In genomic region chr2:57516740-57517340, GRCh38 we compare ENCODE assay signal across 8 cellular contexts.
A peak's percentile ranks its signal among the peaks of the same experiment; 100 is the strongest.
DNase-seq lines count a peak whose midpoint lies in the region; ATAC-seq and TF ChIP-seq lines count a peak whose summit lies in the region.

No MANE protein-coding gene starts in this region.

- H3K9me3 ChIP-seq in transverse colon = no peaks in the 10 kb centered on the region

- DNase-seq in AML-193 (lab: John Stamatoyannopoulos, UW) = peak; percentile 67 to 77
- DNase-seq in NCI-H146 treated with DMSO at 0.1 percent for 48 hours (lab: John Stamatoyannopoulos, UW; ENCODE audit: unreplicated experiment) = peak; percentile 77
- peak; percentile 45 for DNase-seq in iPS-NIHi11 (ENCODE audit: low spot score)
- no peak for DNase-seq in transverse colon
- DNase-seq in Calu3 = no peak

- in situ Hi-C loops in transverse colon (cut with MboI; ENCODE audit: low pct_ligation_motif_present in 1 of 4, low pct_unique_long_range_greater_than_20kb in 1 of 4, low sequenced_read_pairs in 3 of 4) = loop anchor here in 3 of 4 donors (25.0 kb wide), 1 partner anchor 1330 kb away; the partner anchor contains the start of gene CCDC85A (in 3 of the 3)

- H3K9me3 Mint-ChIP-seq in Calu3 (ENCODE audit: low read depth, unreplicated experiment) = no peaks in the 10 kb centered on the region

- H3K36me3 ChIP-seq in transverse colon = no peaks in the 10 kb centered on the region

- H3K27ac ChIP-seq in VCaP (peak overlapping the region; percentile 25; the same call in 1 of the 2 replicates), transverse colon (no peak overlapping the region)

- H3K27me3 Mint-ChIP-seq in Calu3 (ENCODE audit: unreplicated experiment) = no peaks in the 10 kb centered on the region

- no TSS peak for BruUV-seq in Calu3 (replicated peaks; lab: Mats Ljungman, UMichigan)

- ATAC-seq in GM18517 (IDR thresholded peaks at IDR 0.05; ENCODE audit: unreplicated experiment) = peak; percentile 92
- ATAC-seq in HG02938 (IDR thresholded peaks at IDR 0.05; ENCODE audit: unreplicated experiment) = peak; percentile 92

- no peak for TF ChIP-seq POLR2A in transverse colon (IDR thresholded peaks at IDR 0.05)

- no peaks in the 10 kb centered on the region for H3K4me1 ChIP-seq in transverse colon

- CTCF ChIA-PET in Calu3 (lab: Charles Lee) = interaction anchor here (1.6 kb wide), 1 partner anchor 1333 kb away, joined by 6 read pairs; the partner anchor contains the start of gene CCDC85A

- 5 to 6% methylated on average over 6 of the region's 6 CpGs for WGBS in transverse colon (ENCODE audit: low coverage in 1 of 2), 2 donors

- H3K36me3 Mint-ChIP-seq in Calu3 (ENCODE audit: insufficient read depth, unreplicated experiment) = no peaks in the 10 kb centered on the region

- peaks cover 8% of the 10 kb centered on the region for H3K4me1 Mint-ChIP-seq in Calu3 (ENCODE audit: low read depth, unreplicated experiment)

- no peak overlapping the region for H3K4me3 Mint-ChIP-seq in Calu3 (ENCODE audit: low read depth, unreplicated experiment)

- H3K27me3 ChIP-seq in transverse colon = no peaks in the 10 kb centered on the region

- H3K4me3 ChIP-seq in transverse colon = no peak overlapping the region

- TF ChIP-seq CTCF in VCaP (conservative IDR thresholded peaks at IDR 0.05) (peak; percentile 71), transverse colon (IDR thresholded peaks at IDR 0.05) (peak; percentile 35 to 60 (median 55)), Calu3 (IDR thresholded peaks at IDR 0.05; ENCODE audit: unreplicated experiment) (no peak)

- no peak for TF ChIP-seq EP300 in transverse colon (IDR thresholded peaks at IDR 0.05; ENCODE audit: low read depth)

- intact Hi-C loops in transverse colon (cut with DNase I; ENCODE audit: low total_unique reads) = no loop called here
- intact Hi-C loops in Calu3 (cut with micrococcal nuclease; ENCODE audit: unreplicated experiment) = loop anchor here (1.0 to 10.0 kb wide), 6 partner anchors 662 to 1742 kb away; no protein-coding TSS in a partner anchor

- H3K27ac Mint-ChIP-seq in Calu3 (ENCODE audit: unreplicated experiment) = no peak overlapping the region

Comparison
In these comparisons a context has a peak if more than half of its experiments do, and no peak if none do; other contexts are left out.
1. DNase-seq: peak in AML-193 (2 of 2), NCI-H146 treated with DMSO at 0.1 percent for 48 hours (single experiment) and iPS-NIHi11 (single experiment); none in transverse colon (single experiment) and Calu3 (single experiment).